Comparison of ENCODE assay signal across 9 cellular contexts in genomic region chr14:34187645-34188044, GRCh38.
"Had no signal": no experiment of that assay in that cellular context is flagged by ENCODE, and none has a peak within 500 bp of the region (broad histone marks: within the 10 kb centered on the region; RNA-seq: fewer than 3 reads in every experiment).

No MANE protein-coding gene starts in this region.

- ATAC-seq: HCT116, K562 had no signal

- H3K27ac Mint-ChIP-seq: HFFc6 had no signal

- H3K36me3 ChIP-seq: HAP-1 had no signal

- DNase-seq: GM23248, GOT3, H7, HFFc6, IMR-90 had no signal

- H3K4me3 ChIP-seq: GM23248, HAP-1, K562 had no signal

- H3K27ac ChIP-seq: GM23248, HL-60 had no signal

- H3K4me1 ChIP-seq: HAP-1 had no signal

- H3K4me3 Mint-ChIP-seq: HFFc6 had no signal

- H2AFZ ChIP-seq: GM23248 had no signal

- FAIRE-seq: K562 had no signal

- H3K9me3 ChIP-seq: HAP-1 had no signal

- H3K9ac ChIP-seq: GM23248 had no signal
